Comparison of ENCODE assay signal across 8 cellular contexts in genomic region chr20:17281478-17281877, GRCh38. TPM values are rescaled to one million over a fixed set of nuclear protein-coding genes. Genes with fewer than 3 reads are reported as not detected.
DNase-seq lines count a peak whose midpoint lies in the region; ATAC-seq, FAIRE-seq and TF ChIP-seq lines count a peak whose summit lies in the region.

No MANE protein-coding gene starts in this region.

- FAIRE-seq in frontal cortex (lab: Jason Lieb, UNC): no peak

- no peak overlapping the region for H3K4me2 ChIP-seq in PC-9

- no TSS peak for BruUV-seq in PC-9 (replicated peaks; lab: Mats Ljungman, UMichigan)

- H3K9me2 ChIP-seq in PC-9 (ENCODE audit: insufficient read depth): no peaks in the 10 kb centered on the region

- peak; percentile 24 for DNase-seq in COR-L47 (lab: John Stamatoyannopoulos, UW)
- DNase-seq in GM13977 (ENCODE audit: low spot score): no peak
- no peak for DNase-seq in PC-9
- peak; percentile 1 for DNase-seq in iris pigment epithelial cell (ENCODE audit: low read depth)
- no peak for DNase-seq in OCI-M2 (lab: John Stamatoyannopoulos, UW; ENCODE audit: unreplicated experiment)
- no peak for DNase-seq in nucleus accumbens (lab: John Stamatoyannopoulos, UW)
- DNase-seq in frontal cortex (ENCODE audit: low spot score in 2 of 2): no peak

- POLR2A ChIA-PET in PC-9 (lab: Charles Lee; ENCODE audit: unreplicated experiment): no interaction called here

- no peak for ATAC-seq in GM21423 (IDR thresholded peaks at IDR 0.05; ENCODE audit: unreplicated experiment)

- CTCF ChIA-PET in PC-9 (lab: Charles Lee): no interaction called here

- no peaks in the 10 kb centered on the region for H4K20me1 ChIP-seq in PC-9 (ENCODE audit: insufficient read depth)

- H3K27me3 ChIP-seq in PC-9 (ENCODE audit: insufficient read depth, low read depth): peaks cover 16% of the 10 kb centered on the region

- H3K4me3 ChIP-seq in PC-9: no peak overlapping the region

- no peaks in the 10 kb centered on the region for H3K36me3 ChIP-seq in PC-9 (ENCODE audit: low read depth)

- no peak overlapping the region for H2AFZ ChIP-seq in PC-9

- H3K9me3 ChIP-seq in PC-9 (ENCODE audit: insufficient read depth, low read depth): no peaks in the 10 kb centered on the region

- H3K4me1 ChIP-seq in PC-9 (replicated peaks; ENCODE audit: insufficient read depth): no peaks in the 10 kb centered on the region

- peak; percentile 60 for TF ChIP-seq CTCF in GM13977 (IDR thresholded peaks at IDR 0.05; ENCODE audit: extremely low read depth, insufficient read depth, missing control alignments)
- TF ChIP-seq CTCF in PC-9 (conservative IDR thresholded peaks at IDR 0.05): peak; percentile 46; the same call in 1 of the 2 replicates

- no peaks in the 10 kb centered on the region for H3F3A ChIP-seq in PC-9 (ENCODE audit: insufficient read depth, low read depth)

- no peaks in the 10 kb centered on the region for H3K79me2 ChIP-seq in PC-9 (ENCODE audit: low read depth)

- H3K27ac ChIP-seq in PC-9: no peak overlapping the region

- intact Hi-C loops in PC-9 (cut with micrococcal nuclease; ENCODE audit: unreplicated experiment): no loop called here

- in situ Hi-C loops in GM13977 (cut with MboI; ENCODE audit: low pct_unique_long_range_greater_than_20kb, low sequenced_read_pairs, unreplicated experiment): no loop called here

RNA-seq across cellular contexts. Expression of gene PCSK2, which starts 54.6 kb away (rescaled TPM):
- total RNA-seq in PC-9 (2021) (not detected in 2 replicates), frontal cortex (15.9 TPM)

Comparison
In these comparisons a context has a peak if more than half of its experiments do, and no peak if none do; other contexts are left out.
1. DNase-seq: peak in COR-L47 (single experiment) and iris pigment epithelial cell (single experiment); none in GM13977 (single experiment), PC-9 (0 of 2), OCI-M2 (single experiment), nucleus accumbens (0 of 56) and frontal cortex (0 of 2).
2. RNA of gene PCSK2, which starts 54.6 kb away (total RNA-seq): 15.9 TPM in frontal cortex (single experiment); not detected in PC-9; every median in the first group is over 10 times any median in the second.